ENCODE assay signal across 18 cellular contexts in the genomic region with DNA sequence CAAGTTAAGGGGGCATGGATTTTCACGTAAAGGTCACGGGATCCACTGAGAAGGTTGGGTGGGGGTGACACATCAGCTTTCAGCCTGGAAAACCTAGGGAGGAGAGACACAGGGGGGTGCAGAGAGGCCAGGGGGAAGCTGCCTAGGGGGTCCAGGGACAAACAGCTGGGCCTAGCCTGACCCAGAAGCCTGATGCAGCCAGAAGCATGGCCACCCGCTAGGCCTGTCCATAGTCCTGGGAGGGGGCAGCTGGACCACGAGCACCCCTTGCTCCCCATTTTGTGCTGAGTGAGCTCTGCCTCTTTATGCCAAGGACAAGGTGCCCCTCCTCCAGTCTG.
DNase-seq lines count a peak whose midpoint lies in the region; ATAC-seq and TF ChIP-seq lines count a peak whose summit lies in the region.
"Had no signal": no experiment of that assay in that cellular context is flagged by ENCODE, and none has a peak within 500 bp of the region (broad histone marks: within the 10 kb centered on the region; RNA-seq: fewer than 3 reads in every experiment).

No MANE protein-coding gene starts in this region.

- no peak overlapping the region for H3K4me3 Mint-ChIP-seq in activated CD8-positive, alpha-beta memory T cell treated with anti-CD3 and anti-CD28 coated beads, Interleukin-2, amount 10 ng/mL, durations not matched to agents 7 days and 5 days
- H3K4me3 Mint-ChIP-seq in brain: no peak overlapping the region
- H3K4me3 Mint-ChIP-seq in T-helper 2 cell treated with Interferon-gamma antibody and Interleukin-4, amounts not matched to agents 5 μg/mL and 100 μg/mL, for 36 hours: no peak overlapping the region
- H3K4me3 Mint-ChIP-seq: CD8-positive, alpha-beta memory T cell; HFFc6 had no signal

- H3K4me3 ChIP-seq in right lobe of liver: no peak overlapping the region

- 69% methylated on average over 2 of the region's 4 CpGs for WGBS in right lobe of liver (ENCODE audit: insufficient coverage, low coverage, low lambda C conversion rate, missing lambda C conversion rate)

- DNase-seq in activated CD8-positive, alpha-beta memory T cell treated with anti-CD3 and anti-CD28 coated beads, Interleukin-2, amount 10 ng/mL, durations not matched to agents 7 days and 5 days: peak; percentile 26
- DNase-seq in activated CD8-positive, alpha-beta memory T cell treated with anti-CD3 and anti-CD28 coated beads, Interleukin-2, amount 50 U/mL, for 4 hours: no peak
- no peak for DNase-seq in right lobe of liver
- no peak for DNase-seq in T-helper 2 cell treated with Interferon-gamma antibody and Interleukin-4, amounts not matched to agents 5 μg/mL and 100 μg/mL, for 36 hours (ENCODE audit: low spot score)
- no peak for DNase-seq in hepatic stellate cell (ENCODE audit: low spot score)
- DNase-seq: BE2C; CD8-positive, alpha-beta memory T cell; HFFc6; IMR-90; Karpas-422; NCI-H1417 treated with DMSO at 0.1 percent for 48 hours; NCI-H187 treated with DMSO at 0.1 percent for 48 hours; NCI-H226; NCI-H524; SHP77 treated with DMSO at 0.1 percent for 48 hours had no signal

- H3K9me3 ChIP-seq in right lobe of liver: no peaks in the 10 kb centered on the region
- H3K9me3 ChIP-seq: BE2C had no signal

- H3K27ac Mint-ChIP-seq in activated CD8-positive, alpha-beta memory T cell treated with anti-CD3 and anti-CD28 coated beads, Interleukin-2, amount 10 ng/mL, durations not matched to agents 7 days and 5 days: no peak overlapping the region
- H3K27ac Mint-ChIP-seq in brain: peak overlapping the region; percentile 46 to 93 (median 83)
- no peak overlapping the region for H3K27ac Mint-ChIP-seq in T-helper 2 cell treated with Interferon-gamma antibody and Interleukin-4, amounts not matched to agents 5 μg/mL and 100 μg/mL, for 36 hours
- H3K27ac Mint-ChIP-seq: CD8-positive, alpha-beta memory T cell; HFFc6 had no signal

- H3K9me3 Mint-ChIP-seq in activated CD8-positive, alpha-beta memory T cell treated with anti-CD3 and anti-CD28 coated beads, Interleukin-2, amount 10 ng/mL, durations not matched to agents 7 days and 5 days (ENCODE audit: low read depth): no peaks in the 10 kb centered on the region
- peaks cover 0 to 5% (median 0%) of the 10 kb centered on the region in 5 experiments for H3K9me3 Mint-ChIP-seq in brain
- H3K9me3 Mint-ChIP-seq in T-helper 2 cell treated with Interferon-gamma antibody and Interleukin-4, amounts not matched to agents 5 μg/mL and 100 μg/mL, for 36 hours: no peaks in the 10 kb centered on the region
- H3K9me3 Mint-ChIP-seq: HFFc6 had no signal

- H3K27me3 Mint-ChIP-seq in activated CD8-positive, alpha-beta memory T cell treated with anti-CD3 and anti-CD28 coated beads, Interleukin-2, amount 10 ng/mL, durations not matched to agents 7 days and 5 days: peaks cover 2% of the 10 kb centered on the region
- peaks cover 3% of the 10 kb centered on the region for H3K27me3 Mint-ChIP-seq in brain
- H3K27me3 Mint-ChIP-seq in T-helper 2 cell treated with Interferon-gamma antibody and Interleukin-4, amounts not matched to agents 5 μg/mL and 100 μg/mL, for 36 hours (ENCODE audit: low read depth): no peaks in the 10 kb centered on the region

- no peak for ATAC-seq in activated CD8-positive, alpha-beta memory T cell treated with anti-CD3 and anti-CD28 coated beads, Interleukin-2, amount 10 ng/mL, durations not matched to agents 7 days and 5 days
- peak; percentile 17 to 44 (median 32) for ATAC-seq in right lobe of liver
- no peak for ATAC-seq in HG02759 (IDR thresholded peaks at IDR 0.05; ENCODE audit: unreplicated experiment)

- CTCF ChIA-PET in activated CD8-positive, alpha-beta memory T cell treated with anti-CD3 and anti-CD28 coated beads, Interleukin-2, amount 10 ng/mL, durations not matched to agents 7 days and 5 days (lab: Charles Lee): no interaction called here

- no peak for TF ChIP-seq POLR2A in right lobe of liver (IDR thresholded peaks at IDR 0.05)

- intact Hi-C loops in right lobe of liver (cut with DNase I): loop anchor here in 1 of 2 donors (10.0 kb wide), 1 partner anchor 371 kb away; no protein-coding TSS in a partner anchor

- no peaks in the 10 kb centered on the region for H3K27me3 ChIP-seq in right lobe of liver
- H3K27me3 ChIP-seq: BE2C had no signal

- H3K27ac ChIP-seq in right lobe of liver: peak overlapping the region in 1 of 3 donors; percentile 3
- H3K27ac ChIP-seq: HL-60 had no signal

- H3K36me3 ChIP-seq in right lobe of liver: no peaks in the 10 kb centered on the region
- H3K36me3 ChIP-seq: BE2C had no signal

- TF ChIP-seq CTCF in brain (conservative IDR thresholded peaks at IDR 0.05): no peak
- no peak for TF ChIP-seq CTCF in right lobe of liver (IDR thresholded peaks at IDR 0.05)

- no peaks in the 10 kb centered on the region for H3K36me3 Mint-ChIP-seq in activated CD8-positive, alpha-beta memory T cell treated with anti-CD3 and anti-CD28 coated beads, Interleukin-2, amount 10 ng/mL, durations not matched to agents 7 days and 5 days
- no peaks in the 10 kb centered on the region for H3K36me3 Mint-ChIP-seq in brain
- H3K36me3 Mint-ChIP-seq in T-helper 2 cell treated with Interferon-gamma antibody and Interleukin-4, amounts not matched to agents 5 μg/mL and 100 μg/mL, for 36 hours (ENCODE audit: low read depth): no peaks in the 10 kb centered on the region
- H3K36me3 Mint-ChIP-seq: CD8-positive, alpha-beta memory T cell had no signal

- peaks cover 0 to 9% (median 2%) of the 10 kb centered on the region in 4 donors for H3K4me1 ChIP-seq in right lobe of liver

- peaks cover 4% of the 10 kb centered on the region for H3K4me1 Mint-ChIP-seq in activated CD8-positive, alpha-beta memory T cell treated with anti-CD3 and anti-CD28 coated beads, Interleukin-2, amount 10 ng/mL, durations not matched to agents 7 days and 5 days
- H3K4me1 Mint-ChIP-seq in brain: peaks cover 71% of the 10 kb centered on the region
- H3K4me1 Mint-ChIP-seq in T-helper 2 cell treated with Interferon-gamma antibody and Interleukin-4, amounts not matched to agents 5 μg/mL and 100 μg/mL, for 36 hours (ENCODE audit: low read depth): peaks cover 1% of the 10 kb centered on the region
- H3K4me1 Mint-ChIP-seq: CD8-positive, alpha-beta memory T cell had no signal

Comparison
In these comparisons a context has a peak if more than half of its experiments do, and no peak if none do; other contexts are left out.
1. ATAC-seq: peak in right lobe of liver (4 of 4); none in activated CD8-positive, alpha-beta memory T cell treated with anti-CD3 and anti-CD28 coated beads, Interleukin-2, amount 10 ng/mL, durations not matched to agents 7 days and 5 days (single experiment) and HG02759 (single experiment).
2. H3K27ac Mint-ChIP-seq: peak in brain (5 of 5); none in activated CD8-positive, alpha-beta memory T cell treated with anti-CD3 and anti-CD28 coated beads, Interleukin-2, amount 10 ng/mL, durations not matched to agents 7 days and 5 days (single experiment) and T-helper 2 cell treated with Interferon-gamma antibody and Interleukin-4, amounts not matched to agents 5 μg/mL and 100 μg/mL, for 36 hours (single experiment).